ENCODE assay signal across 8 cellular contexts in the genomic region with DNA sequence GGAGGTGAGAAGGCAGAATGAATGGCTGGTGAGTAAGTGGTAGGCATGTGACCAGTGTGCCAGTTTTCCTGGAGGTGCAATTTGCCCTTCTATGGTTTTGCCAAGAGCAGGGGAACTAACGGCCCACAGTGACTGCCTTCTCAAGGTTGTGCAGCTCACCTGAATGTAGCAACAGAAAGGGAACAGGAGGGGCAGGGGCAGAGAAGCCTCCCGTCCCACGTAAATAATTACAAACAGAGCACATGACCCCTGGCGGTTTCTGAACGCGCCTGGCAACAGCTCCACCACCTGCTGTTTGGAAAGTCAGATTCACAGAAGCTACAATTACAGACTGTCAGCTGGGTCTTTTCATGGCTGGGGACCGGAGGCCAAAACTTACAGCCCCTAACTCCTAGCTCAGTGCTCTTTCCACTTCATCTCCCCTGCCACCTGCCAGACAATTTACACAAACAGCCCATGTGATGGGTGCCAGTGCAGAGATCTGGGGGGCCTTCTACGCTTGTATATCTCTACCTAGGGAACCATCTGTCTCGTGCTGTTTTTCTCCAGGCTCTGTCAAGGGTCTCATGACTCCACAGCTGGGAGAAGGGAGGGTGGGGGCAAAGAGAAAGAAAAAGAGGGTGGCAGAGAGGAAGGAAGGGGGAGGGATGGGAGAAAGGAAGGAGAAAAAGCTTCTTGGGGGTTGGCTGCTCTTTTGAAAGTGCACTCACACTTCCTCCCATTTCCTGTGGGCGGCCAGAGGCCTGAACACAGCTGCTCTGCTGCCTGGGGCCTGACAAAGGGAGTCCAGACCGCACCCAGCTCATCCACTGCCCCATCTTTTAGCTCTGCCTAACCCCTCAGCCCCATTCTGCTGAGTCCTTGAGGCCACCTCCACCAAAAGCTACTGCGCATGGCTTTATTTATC.
DNase-seq lines count a peak whose midpoint lies in the region; ATAC-seq and TF ChIP-seq lines count a peak whose summit lies in the region.

No MANE protein-coding gene starts in this region.

- H3K9me3 ChIP-seq in naive thymus-derived CD4-positive, alpha-beta T cell (ENCODE audit: control insufficient read depth in 2 of 3, low read length in 3 of 3): no peaks in the 10 kb centered on the region
- no peaks in the 10 kb centered on the region for H3K9me3 ChIP-seq in subcutaneous abdominal adipose tissue (ENCODE audit: control insufficient read depth in 5 of 5, low read length in 5 of 5)

- H3K4me3 ChIP-seq in naive thymus-derived CD4-positive, alpha-beta T cell (ENCODE audit: low read length): peak overlapping the region; percentile 48
- H3K4me3 ChIP-seq in subcutaneous abdominal adipose tissue (ENCODE audit: low read depth in 1 of 5, low read length in 5 of 5): peak overlapping the region in 2 of 5 donors; percentile 6 to 27

- DNase-seq in AG20443 (ENCODE audit: low spot score): peak; percentile 89
- DNase-seq in NCI-H510A treated with DMSO at 0.1 percent for 48 hours (lab: John Stamatoyannopoulos, UW): peak; percentile 84
- peak; percentile 76 for DNase-seq in activated CD8-positive, alpha-beta memory T cell treated with anti-CD3 and anti-CD28 coated beads, Interleukin-2, amount 50 U/mL, for 48 hours
- peak; percentile 66 to 68 for DNase-seq in erythroblast (lab: John Stamatoyannopoulos, UW)
- DNase-seq in naive thymus-derived CD4-positive, alpha-beta T cell: peak in 8 of 9 donors; percentile 63 to 89 (median 84)

- peaks cover 57 to 92% (median 88%) of the 10 kb centered on the region in 7 donors for H3K4me1 Mint-ChIP-seq in naive thymus-derived CD4-positive, alpha-beta T cell

- H3K36me3 ChIP-seq in naive thymus-derived CD4-positive, alpha-beta T cell (ENCODE audit: control insufficient read depth in 2 of 3, insufficient read depth in 3 of 3, low read length in 3 of 3): peaks cover 6 to 24% (median 7%) of the 10 kb centered on the region in 3 experiments
- H3K36me3 ChIP-seq in subcutaneous abdominal adipose tissue (ENCODE audit: control insufficient read depth in 5 of 5, insufficient read depth in 5 of 5, low read length in 5 of 5): peaks cover 0 to 62% (median 50%) of the 10 kb centered on the region in 5 donors

- peaks cover 0 to 5% (median 0%) of the 10 kb centered on the region in 5 donors for H3K27me3 Mint-ChIP-seq in naive thymus-derived CD4-positive, alpha-beta T cell

- peak; percentile 67 for ATAC-seq in GM18909 (IDR thresholded peaks at IDR 0.05; ENCODE audit: poor library complexity, unreplicated experiment)
- ATAC-seq in HG03159 (IDR thresholded peaks at IDR 0.05; ENCODE audit: unreplicated experiment): peak; percentile 74
- ATAC-seq in naive thymus-derived CD4-positive, alpha-beta T cell: peak; percentile 65

- peak overlapping the region; percentile 80 to 88 (median 86) for H3K4me3 Mint-ChIP-seq in naive thymus-derived CD4-positive, alpha-beta T cell

- POLR2A ChIA-PET in naive thymus-derived CD4-positive, alpha-beta T cell (lab: Charles Lee): interaction anchor here (0.6 to 8.0 kb wide), 21 partner anchors 9 to 405 kb away, joined by 3 to 81 read pairs (median 3); partner anchors contain the start of genes KDM3A and ST3GAL5

- peak overlapping the region; percentile 94 to 100 (median 100) for H3K27ac Mint-ChIP-seq in naive thymus-derived CD4-positive, alpha-beta T cell

- H3K27ac ChIP-seq in naive thymus-derived CD4-positive, alpha-beta T cell (ENCODE audit: low read depth, low read length): peak overlapping the region; percentile 88
- H3K27ac ChIP-seq in subcutaneous abdominal adipose tissue (ENCODE audit: low read depth, low read length): peak overlapping the region; percentile 81

- intact Hi-C loops in naive thymus-derived CD4-positive, alpha-beta T cell (cut with micrococcal nuclease): loop anchor here (1.0 to 10.0 kb wide), 11 partner anchors 19 to 711 kb away; partner anchors contain the start of genes IMMT (in 1 of the 2), KDM3A (in 1 of the 2), PTCD3 (in 1 of the 2) and ST3GAL5 (in 1 of the 2)

- peaks cover 0 to 7% (median 0%) of the 10 kb centered on the region in 11 donors for H3K9me3 Mint-ChIP-seq in naive thymus-derived CD4-positive, alpha-beta T cell

- H3K9ac ChIP-seq in subcutaneous abdominal adipose tissue (ENCODE audit: low read length in 5 of 5): peak overlapping the region in 4 of 5 donors; percentile 4 to 33 (median 26)

- H3K27me3 ChIP-seq in naive thymus-derived CD4-positive, alpha-beta T cell (ENCODE audit: control insufficient read depth in 2 of 2, insufficient read depth in 2 of 2, low read length in 2 of 2): no peaks in the 10 kb centered on the region
- H3K27me3 ChIP-seq in subcutaneous abdominal adipose tissue (ENCODE audit: control insufficient read depth in 5 of 5, insufficient read depth in 4 of 5, low read length in 5 of 5): no peaks in the 10 kb centered on the region

- CTCF ChIA-PET in naive thymus-derived CD4-positive, alpha-beta T cell (lab: Charles Lee): interaction anchor here (0.6 to 8.2 kb wide), 16 partner anchors 10 to 210 kb away, joined by 3 to 101 read pairs (median 4); partner anchors contain the start of gene ST3GAL5

- peaks cover 0 to 37% (median 12%) of the 10 kb centered on the region in 5 donors for H3K36me3 Mint-ChIP-seq in naive thymus-derived CD4-positive, alpha-beta T cell

- TF ChIP-seq POLR2A in erythroblast (IDR thresholded peaks at IDR 0.05; ENCODE audit: low read length): no peak

- H3K4me1 ChIP-seq in naive thymus-derived CD4-positive, alpha-beta T cell (ENCODE audit: control insufficient read depth in 2 of 2, insufficient read depth in 2 of 2, low read length in 2 of 2): peaks cover 55 to 85% of the 10 kb centered on the region in 2 donors
- peaks cover 24 to 55% (median 49%) of the 10 kb centered on the region in 5 donors for H3K4me1 ChIP-seq in subcutaneous abdominal adipose tissue (ENCODE audit: control insufficient read depth in 5 of 5, insufficient read depth in 5 of 5, low read length in 5 of 5)
